ENCODE assay signal across 1 cellular context in the genomic region with DNA sequence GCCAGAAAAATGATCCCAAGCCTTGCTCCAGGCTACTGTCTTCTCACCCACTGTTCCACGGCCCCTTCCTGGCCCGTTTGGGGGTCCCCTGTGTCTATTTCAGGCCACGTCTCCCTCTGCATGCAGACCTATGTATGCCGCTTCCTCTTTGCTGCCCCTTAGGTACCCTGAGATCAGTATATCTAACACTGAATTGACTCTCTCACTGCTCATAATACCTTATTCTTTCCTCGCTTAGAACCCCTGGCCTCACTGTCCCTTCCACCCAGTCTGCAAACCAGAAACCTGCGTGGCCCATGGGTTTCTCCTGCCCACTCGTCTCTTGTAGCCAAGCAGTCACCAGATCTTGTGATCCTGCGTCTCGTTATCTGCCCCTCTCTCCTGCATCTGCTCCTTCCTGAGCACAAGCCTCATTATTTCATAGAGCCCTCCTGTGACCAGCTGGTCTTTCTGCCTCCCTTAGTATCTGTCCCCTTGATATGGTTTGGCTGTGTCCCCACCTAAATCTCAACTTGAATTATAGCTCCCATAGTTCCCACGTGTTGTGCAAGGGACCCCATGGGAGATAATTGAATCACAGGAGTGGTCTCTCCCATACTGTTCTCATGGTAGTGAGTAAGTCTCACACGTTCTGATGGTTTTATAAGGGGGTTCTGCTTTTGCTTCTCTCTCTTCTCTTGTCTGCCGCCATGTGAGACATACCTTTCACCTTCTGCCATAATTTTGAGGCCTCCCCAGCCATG.
TF ChIP-seq lines count a peak whose summit lies in the region.

No MANE protein-coding gene starts in this region.

TF ChIP-seq in WTC11, 78 proteins besides CTCF, POLR2A, EP300 and RAD21 (continued from another document):
- TF ChIP-seq, protein P1, sequence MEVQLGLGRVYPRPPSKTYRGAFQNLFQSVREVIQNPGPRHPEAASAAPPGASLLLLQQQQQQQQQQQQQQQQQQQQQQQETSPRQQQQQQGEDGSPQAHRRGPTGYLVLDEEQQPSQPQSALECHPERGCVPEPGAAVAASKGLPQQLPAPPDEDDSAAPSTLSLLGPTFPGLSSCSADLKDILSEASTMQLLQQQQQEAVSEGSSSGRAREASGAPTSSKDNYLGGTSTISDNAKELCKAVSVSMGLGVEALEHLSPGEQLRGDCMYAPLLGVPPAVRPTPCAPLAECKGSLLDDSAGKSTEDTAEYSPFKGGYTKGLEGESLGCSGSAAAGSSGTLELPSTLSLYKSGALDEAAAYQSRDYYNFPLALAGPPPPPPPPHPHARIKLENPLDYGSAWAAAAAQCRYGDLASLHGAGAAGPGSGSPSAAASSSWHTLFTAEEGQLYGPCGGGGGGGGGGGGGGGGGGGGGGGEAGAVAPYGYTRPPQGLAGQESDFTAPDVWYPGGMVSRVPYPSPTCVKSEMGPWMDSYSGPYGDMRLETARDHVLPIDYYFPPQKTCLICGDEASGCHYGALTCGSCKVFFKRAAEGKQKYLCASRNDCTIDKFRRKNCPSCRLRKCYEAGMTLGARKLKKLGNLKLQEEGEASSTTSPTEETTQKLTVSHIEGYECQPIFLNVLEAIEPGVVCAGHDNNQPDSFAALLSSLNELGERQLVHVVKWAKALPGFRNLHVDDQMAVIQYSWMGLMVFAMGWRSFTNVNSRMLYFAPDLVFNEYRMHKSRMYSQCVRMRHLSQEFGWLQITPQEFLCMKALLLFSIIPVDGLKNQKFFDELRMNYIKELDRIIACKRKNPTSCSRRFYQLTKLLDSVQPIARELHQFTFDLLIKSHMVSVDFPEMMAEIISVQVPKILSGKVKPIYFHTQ (CRISPR knock-in tag; IDR thresholded peaks at IDR 0.05): no peak
- TF ChIP-seq TCF7 (CRISPR knock-in tag; IDR thresholded peaks at IDR 0.05; ENCODE audit: low read depth) (no peak), OVOL2 (CRISPR knock-in tag; IDR thresholded peaks at IDR 0.05; ENCODE audit: borderline replicate concordance) (no peak)
- TF ChIP-seq, protein P2, sequence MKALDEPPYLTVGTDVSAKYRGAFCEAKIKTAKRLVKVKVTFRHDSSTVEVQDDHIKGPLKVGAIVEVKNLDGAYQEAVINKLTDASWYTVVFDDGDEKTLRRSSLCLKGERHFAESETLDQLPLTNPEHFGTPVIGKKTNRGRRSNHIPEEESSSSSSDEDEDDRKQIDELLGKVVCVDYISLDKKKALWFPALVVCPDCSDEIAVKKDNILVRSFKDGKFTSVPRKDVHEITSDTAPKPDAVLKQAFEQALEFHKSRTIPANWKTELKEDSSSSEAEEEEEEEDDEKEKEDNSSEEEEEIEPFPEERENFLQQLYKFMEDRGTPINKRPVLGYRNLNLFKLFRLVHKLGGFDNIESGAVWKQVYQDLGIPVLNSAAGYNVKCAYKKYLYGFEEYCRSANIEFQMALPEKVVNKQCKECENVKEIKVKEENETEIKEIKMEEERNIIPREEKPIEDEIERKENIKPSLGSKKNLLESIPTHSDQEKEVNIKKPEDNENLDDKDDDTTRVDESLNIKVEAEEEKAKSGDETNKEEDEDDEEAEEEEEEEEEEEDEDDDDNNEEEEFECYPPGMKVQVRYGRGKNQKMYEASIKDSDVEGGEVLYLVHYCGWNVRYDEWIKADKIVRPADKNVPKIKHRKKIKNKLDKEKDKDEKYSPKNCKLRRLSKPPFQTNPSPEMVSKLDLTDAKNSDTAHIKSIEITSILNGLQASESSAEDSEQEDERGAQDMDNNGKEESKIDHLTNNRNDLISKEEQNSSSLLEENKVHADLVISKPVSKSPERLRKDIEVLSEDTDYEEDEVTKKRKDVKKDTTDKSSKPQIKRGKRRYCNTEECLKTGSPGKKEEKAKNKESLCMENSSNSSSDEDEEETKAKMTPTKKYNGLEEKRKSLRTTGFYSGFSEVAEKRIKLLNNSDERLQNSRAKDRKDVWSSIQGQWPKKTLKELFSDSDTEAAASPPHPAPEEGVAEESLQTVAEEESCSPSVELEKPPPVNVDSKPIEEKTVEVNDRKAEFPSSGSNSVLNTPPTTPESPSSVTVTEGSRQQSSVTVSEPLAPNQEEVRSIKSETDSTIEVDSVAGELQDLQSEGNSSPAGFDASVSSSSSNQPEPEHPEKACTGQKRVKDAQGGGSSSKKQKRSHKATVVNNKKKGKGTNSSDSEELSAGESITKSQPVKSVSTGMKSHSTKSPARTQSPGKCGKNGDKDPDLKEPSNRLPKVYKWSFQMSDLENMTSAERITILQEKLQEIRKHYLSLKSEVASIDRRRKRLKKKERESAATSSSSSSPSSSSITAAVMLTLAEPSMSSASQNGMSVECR (CRISPR knock-in tag; IDR thresholded peaks at IDR 0.05; ENCODE audit: borderline replicate concordance): no peak
